ENCODE assay signal across 25 cellular contexts in genomic region chr18:38413202-38413601, GRCh38.
"Had no signal": no experiment of that assay in that cellular context is flagged by ENCODE, and none has a peak within 500 bp of the region (broad histone marks: within the 10 kb centered on the region; RNA-seq: fewer than 3 reads in every experiment).

No MANE protein-coding gene starts in this region.

- H3K36me3 ChIP-seq: gastrocnemius medialis, heart left ventricle, neural progenitor cell, right lobe of liver, thoracic aorta, tibial nerve, upper lobe of left lung, uterus had no signal

- H3K4me1 ChIP-seq: gastrocnemius medialis, heart left ventricle, neural progenitor cell, parathyroid adenoma, right lobe of liver, tibial nerve, upper lobe of left lung, uterus had no signal

- ATAC-seq: esophagus mucosa; gastrocnemius medialis; heart left ventricle; left lobe of liver; naive thymus-derived CD4-positive, alpha-beta T cell; right lobe of liver; stimulated activated naive B cell treated with anti-CD40 and anti-IgM and Interleukin-4, amounts not matched to agents 10 μg/mL and 1 μg/mL and 100 μg/mL, for 72 hours had no signal

- H3K27ac ChIP-seq: epithelial cell of prostate, gastrocnemius medialis, heart left ventricle, hepatocyte, neural progenitor cell, parathyroid adenoma, right lobe of liver, thoracic aorta, tibial nerve, upper lobe of left lung, uterus had no signal

- DNase-seq: effector CD8-positive, alpha-beta T cell; endodermal cell; foreskin fibroblast; gastrocnemius medialis; heart left ventricle; kidney; mammary epithelial cell; mesendoderm; midbrain; naive thymus-derived CD4-positive, alpha-beta T cell; right lobe of liver; small intestine; stimulated activated CD4-positive, alpha-beta T cell treated with anti-CD3 and anti-CD28 coated beads, Interleukin-15, amount 100 ng/mL, for 24 hours; stimulated activated CD4-positive, alpha-beta T cell treated with anti-CD3 and anti-CD28 coated beads, Interleukin-2, amount 100 ng/mL, for 48 hours; stimulated activated naive B cell treated with anti-CD40 and anti-IgM and Interleukin-4, amounts not matched to agents 10 μg/mL and 1 μg/mL and 100 μg/mL, for 72 hours; upper lobe of left lung; uterus had no signal

- H3K9me3 ChIP-seq: gastrocnemius medialis, right lobe of liver, thoracic aorta, tibial nerve, upper lobe of left lung, uterus had no signal

- H3K4me3 ChIP-seq: gastrocnemius medialis, heart left ventricle, hepatocyte, neural progenitor cell, right lobe of liver, thoracic aorta, tibial nerve, upper lobe of left lung, uterus had no signal

- H3K27me3 ChIP-seq: gastrocnemius medialis, heart left ventricle, hepatocyte, neural progenitor cell, right lobe of liver, tibial nerve, upper lobe of left lung, uterus had no signal
